Comparison of ENCODE assay signal across 28 cellular contexts in genomic region chr4:8778760-8779159, GRCh38.
"Had no signal": no experiment of that assay in that cellular context is flagged by ENCODE, and none has a peak within 500 bp of the region (broad histone marks: within the 10 kb centered on the region; RNA-seq: fewer than 3 reads in every experiment).

No MANE protein-coding gene starts in this region.

- H3K9me3 ChIP-seq: left lung, ovary, right atrium auricular region, right lobe of liver, stomach, testis, thyroid gland, transverse colon, upper lobe of left lung, vagina had no signal

- H3K27ac ChIP-seq: left lung, neural progenitor cell, ovary, right atrium auricular region, right lobe of liver, stomach, testis, thyroid gland, transverse colon, upper lobe of left lung, vagina had no signal

- H2AFZ ChIP-seq: neural progenitor cell had no signal

- H3K9ac ChIP-seq: neural progenitor cell had no signal

- ATAC-seq: left lung; natural killer cell; right lobe of liver; stimulated activated naive B cell treated with anti-CD40 and anti-IgM and Interleukin-4, amounts not matched to agents 10 μg/mL and 1 μg/mL and 100 μg/mL, for 72 hours; stimulated activated naive CD8-positive, alpha-beta T cell treated with anti-CD3 and anti-CD28 coated beads, Interleukin-15, Interleukin-2, amounts not matched to agents 100 U/mL and 50 U/mL, for 24 hours had no signal

- H3K27me3 ChIP-seq: neural progenitor cell, ovary, right atrium auricular region, right lobe of liver, testis, thyroid gland, transverse colon, upper lobe of left lung, vagina had no signal

- FAIRE-seq: islet of Langerhans, kidney had no signal

- H3K4me1 ChIP-seq: left lung, neural progenitor cell, right atrium auricular region, right lobe of liver, stomach, testis, thyroid gland, upper lobe of left lung, vagina had no signal

- H3K4me2 ChIP-seq: neural progenitor cell, smooth muscle cell had no signal

- H3K36me3 ChIP-seq: left lung, neural progenitor cell, ovary, right atrium auricular region, right lobe of liver, stomach, thyroid gland, transverse colon, upper lobe of left lung, vagina had no signal

- DNase-seq: hypothalamus; immature natural killer cell; left colon; mesendoderm; naive B cell; natural killer cell; nephron progenitor cell; ovary; right lobe of liver; stimulated activated CD4-positive, alpha-beta T cell treated with anti-CD3 and anti-CD28 coated beads, Interleukin-1b, Interleukin-23, amount 100 ng/mL, for 48 hours; stimulated activated CD4-positive, alpha-beta T cell treated with anti-CD3 and anti-CD28 coated beads, Interleukin-2, amount 100 ng/mL, for 48 hours; stimulated activated CD4-positive, alpha-beta T cell treated with anti-CD3 and anti-CD28 coated beads, Interleukin-4, amount 100 ng/mL, for 4 hours; stimulated activated CD8-positive, alpha-beta memory T cell treated with anti-CD3 and anti-CD28 coated beads, Interleukin-4, amount 100 ng/mL, for 48 hours; stimulated activated naive B cell treated with anti-CD40 and anti-IgM and Interleukin-4, amounts not matched to agents 10 μg/mL and 1 μg/mL and 100 μg/mL, for 72 hours; stimulated activated naive CD8-positive, alpha-beta T cell treated with anti-CD3 and anti-CD28 coated beads, Interleukin-15, Interleukin-2, amounts not matched to agents 100 U/mL and 50 U/mL, for 24 hours; stomach; testis; thyroid gland; transverse colon had no signal

- H3K4me3 ChIP-seq: left lung, lung, neural progenitor cell, ovary, right atrium auricular region, right lobe of liver, smooth muscle cell, stomach, testis, thyroid gland, transverse colon, upper lobe of left lung, vagina had no signal
